17 cellular contexts compared by ENCODE assay signal in genomic region chrX:2466876-2467656, GRCh38.
"Had no signal": no experiment of that assay in that cellular context is flagged by ENCODE, and none has a peak within 500 bp of the region (broad histone marks: within the 10 kb centered on the region; RNA-seq: fewer than 3 reads in every experiment).

No MANE protein-coding gene starts in this region.

- H3K36me3 ChIP-seq: neutrophil, stomach had no signal

- H3K4me3 ChIP-seq: stomach had no signal

- H3K27ac ChIP-seq: neutrophil, parathyroid adenoma, stomach had no signal

- DNase-seq: activated B cell treated with CpG ODN at 0.5 μM for 24 hours; activated CD4-positive, alpha-beta memory T cell treated with anti-CD3 and anti-CD28 coated beads for 36 hours; activated CD4-positive, alpha-beta T cell treated with anti-CD3 and anti-CD28 coated beads for 4 hours; activated gamma-delta T cell treated with Interleukin-2 at 50 U/mL for 16 hours; activated T-cell treated with anti-CD3 and anti-CD28 coated beads for 4 hours; amniotic stem cell; caudate nucleus; effector memory CD8-positive, alpha-beta T cell; left cardiac atrium; naive B cell; stimulated activated CD4-positive, alpha-beta T cell treated with anti-CD3 and anti-CD28 coated beads, Interleukin-15, amount 100 ng/mL, for 24 hours; stimulated activated CD4-positive, alpha-beta T cell treated with anti-CD3 and anti-CD28 coated beads, Interleukin-2, amount 100 ng/mL, for 48 hours; stomach had no signal

- H3K9me3 ChIP-seq: neutrophil, stomach had no signal

- H3K9me3 Mint-ChIP-seq: effector memory CD8-positive, alpha-beta T cell had no signal

- H3K4me1 Mint-ChIP-seq: activated B cell treated with CpG ODN at 0.5 μM for 24 hours had no signal

- ATAC-seq: activated naive CD4-positive, alpha-beta T cell treated with anti-CD3 and anti-CD28 coated beads, Interleukin-2, amount 50 U/mL, for 72 hours; effector memory CD8-positive, alpha-beta T cell; left cardiac atrium had no signal

- H3K27me3 Mint-ChIP-seq: activated B cell treated with CpG ODN at 0.5 μM for 24 hours; activated CD4-positive, alpha-beta memory T cell treated with anti-CD3 and anti-CD28 coated beads for 36 hours; effector memory CD8-positive, alpha-beta T cell; naive B cell had no signal

- H3K4me3 Mint-ChIP-seq: activated B cell treated with CpG ODN at 0.5 μM for 24 hours; activated CD4-positive, alpha-beta memory T cell treated with anti-CD3 and anti-CD28 coated beads for 36 hours; activated T-helper 1 cell treated with anti-CD3 and anti-CD28 coated beads, Interleukin-12 subunit alpha, Interleukin-12 subunit beta, Interleukin-2, Interleukin-4 antibody, amounts not matched to agents 30 ng/mL and 10 ng/mL and 1 ng/mL, durations not matched to agents 14 hours and 24 hours and 36 hours; effector memory CD8-positive, alpha-beta T cell had no signal

- H3K4me1 ChIP-seq: parathyroid adenoma had no signal

- H3K27ac Mint-ChIP-seq: activated B cell treated with CpG ODN at 0.5 μM for 24 hours; activated CD4-positive, alpha-beta memory T cell treated with anti-CD3 and anti-CD28 coated beads for 36 hours; activated T-helper 1 cell treated with anti-CD3 and anti-CD28 coated beads, Interleukin-12 subunit alpha, Interleukin-12 subunit beta, Interleukin-2, Interleukin-4 antibody, amounts not matched to agents 30 ng/mL and 10 ng/mL and 1 ng/mL, durations not matched to agents 14 hours and 24 hours and 36 hours; effector memory CD8-positive, alpha-beta T cell had no signal

- H3K27me3 ChIP-seq: neutrophil, stomach had no signal
